Comparison of ENCODE assay signal across 1 cellular context in the genomic region with DNA sequence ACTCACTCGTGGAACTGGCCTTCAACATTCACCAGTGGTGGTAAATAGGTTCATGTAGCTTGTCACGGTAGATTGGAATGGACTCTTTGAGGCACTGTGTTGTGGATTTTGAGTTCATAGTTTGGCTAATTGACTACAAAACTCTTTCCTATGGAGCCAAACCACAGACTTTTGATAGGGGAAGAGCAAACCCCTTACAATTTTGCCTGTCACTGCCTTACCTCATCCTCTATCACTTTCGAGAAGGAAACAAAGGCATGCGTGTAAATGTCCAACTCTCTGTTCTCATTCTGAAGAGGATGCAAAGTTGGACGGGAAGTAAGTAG.
TF ChIP-seq lines count a peak whose summit lies in the region.

No MANE protein-coding gene starts in this region.

TF ChIP-seq in SK-N-SH treated with all-trans-retinoic acid at 6 μM for 48 hours, 23 proteins besides CTCF, POLR2A, EP300 and RAD21 (continued from another document):
- TF ChIP-seq, protein P1, sequence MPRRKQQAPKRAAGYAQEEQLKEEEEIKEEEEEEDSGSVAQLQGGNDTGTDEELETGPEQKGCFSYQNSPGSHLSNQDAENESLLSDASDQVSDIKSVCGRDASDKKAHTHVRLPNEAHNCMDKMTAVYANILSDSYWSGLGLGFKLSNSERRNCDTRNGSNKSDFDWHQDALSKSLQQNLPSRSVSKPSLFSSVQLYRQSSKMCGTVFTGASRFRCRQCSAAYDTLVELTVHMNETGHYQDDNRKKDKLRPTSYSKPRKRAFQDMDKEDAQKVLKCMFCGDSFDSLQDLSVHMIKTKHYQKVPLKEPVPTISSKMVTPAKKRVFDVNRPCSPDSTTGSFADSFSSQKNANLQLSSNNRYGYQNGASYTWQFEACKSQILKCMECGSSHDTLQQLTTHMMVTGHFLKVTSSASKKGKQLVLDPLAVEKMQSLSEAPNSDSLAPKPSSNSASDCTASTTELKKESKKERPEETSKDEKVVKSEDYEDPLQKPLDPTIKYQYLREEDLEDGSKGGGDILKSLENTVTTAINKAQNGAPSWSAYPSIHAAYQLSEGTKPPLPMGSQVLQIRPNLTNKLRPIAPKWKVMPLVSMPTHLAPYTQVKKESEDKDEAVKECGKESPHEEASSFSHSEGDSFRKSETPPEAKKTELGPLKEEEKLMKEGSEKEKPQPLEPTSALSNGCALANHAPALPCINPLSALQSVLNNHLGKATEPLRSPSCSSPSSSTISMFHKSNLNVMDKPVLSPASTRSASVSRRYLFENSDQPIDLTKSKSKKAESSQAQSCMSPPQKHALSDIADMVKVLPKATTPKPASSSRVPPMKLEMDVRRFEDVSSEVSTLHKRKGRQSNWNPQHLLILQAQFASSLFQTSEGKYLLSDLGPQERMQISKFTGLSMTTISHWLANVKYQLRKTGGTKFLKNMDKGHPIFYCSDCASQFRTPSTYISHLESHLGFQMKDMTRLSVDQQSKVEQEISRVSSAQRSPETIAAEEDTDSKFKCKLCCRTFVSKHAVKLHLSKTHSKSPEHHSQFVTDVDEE (CRISPR knock-in tag; IDR thresholded peaks at IDR 0.05): no peak
- TF ChIP-seq ZNF70 (CRISPR knock-in tag; IDR thresholded peaks at IDR 0.05): no peak
- TF ChIP-seq ARNTL (CRISPR knock-in tag; IDR thresholded peaks at IDR 0.05; ENCODE audit: borderline replicate concordance, low read depth): no peak
- no peak for TF ChIP-seq ZC3H10 (CRISPR knock-in tag; IDR thresholded peaks at IDR 0.05)
- no peak for TF ChIP-seq RARB (CRISPR knock-in tag; IDR thresholded peaks at IDR 0.05)
